ENCODE assay signal across 12 cellular contexts in the genomic region with DNA sequence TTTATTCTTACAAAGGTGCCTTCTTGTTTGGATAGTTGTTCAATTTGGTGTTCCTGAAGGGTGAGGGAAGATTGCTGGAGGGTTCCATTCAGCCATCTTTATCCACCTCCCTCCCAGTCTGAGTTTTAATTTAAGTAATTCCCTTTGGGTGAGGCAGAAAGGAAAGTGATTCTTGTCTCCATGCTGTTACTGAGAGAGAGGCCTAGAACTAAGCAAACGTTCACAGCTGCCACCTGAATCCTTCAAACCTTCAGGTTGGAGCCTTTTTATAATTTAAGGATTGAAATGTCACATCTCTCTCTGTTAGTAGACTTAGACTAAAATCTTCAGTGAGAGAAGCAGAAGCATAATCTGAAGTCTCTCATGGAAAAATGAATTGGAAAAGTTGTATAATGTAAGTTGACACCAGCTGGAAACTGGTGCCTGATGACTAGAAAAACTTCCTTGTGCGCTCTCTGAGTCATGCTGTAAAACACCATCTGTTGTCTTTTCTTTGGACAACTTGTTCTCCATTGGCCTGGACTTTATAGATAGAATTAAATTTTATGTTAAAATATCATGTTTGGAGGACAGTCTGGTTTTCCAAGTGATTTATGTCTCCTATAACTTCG. TPM values are rescaled to one million over a fixed set of nuclear protein-coding genes. Genes with fewer than 3 reads are reported as not detected.
DNase-seq lines count a peak whose midpoint lies in the region; ATAC-seq and TF ChIP-seq lines count a peak whose summit lies in the region.
"Had no signal": no experiment of that assay in that cellular context is flagged by ENCODE, and none has a peak within 500 bp of the region (broad histone marks: within the 10 kb centered on the region; RNA-seq: fewer than 3 reads in every experiment).

No MANE protein-coding gene starts in this region.

- no peak for ATAC-seq in omental fat pad (ENCODE audit: low FRiP score)
- no peak for ATAC-seq in GM19397 (IDR thresholded peaks at IDR 0.05; ENCODE audit: unreplicated experiment)
- ATAC-seq in stimulated activated memory B cell treated with anti-CD40 and anti-IgM and Interleukin-4, amounts not matched to agents 10 μg/mL and 1 μg/mL and 100 μg/mL, for 72 hours: no peak
- ATAC-seq: naive thymus-derived CD4-positive, alpha-beta T cell had no signal

- no peaks in the 10 kb centered on the region for H3K4me1 Mint-ChIP-seq in stimulated activated memory B cell treated with anti-CD40 and anti-IgM and Interleukin-4, amounts not matched to agents 10 μg/mL and 1 μg/mL and 100 μg/mL, for 72 hours

- no peaks in the 10 kb centered on the region for H3K27me3 ChIP-seq in ACC112 (ENCODE audit: insufficient read depth, low read length)
- no peaks in the 10 kb centered on the region for H3K27me3 ChIP-seq in dorsolateral prefrontal cortex
- H3K27me3 ChIP-seq: BLaER1 treated with 17β-estradiol and CSF1 and Interleukin-3, amounts not matched to agents 10 nM and 100 nM had no signal

- H3K27ac ChIP-seq in ACC112 (ENCODE audit: low read depth, low read length) (peak overlapping the region; percentile 78), dorsolateral prefrontal cortex (peak overlapping the region; percentile 63 to 96 (median 90))
- H3K27ac ChIP-seq: BLaER1 treated with 17β-estradiol and CSF1 and Interleukin-3, amounts not matched to agents 10 nM and 100 nM had no signal

- H3K36me3 ChIP-seq in ACC112 (ENCODE audit: insufficient read depth, low read length): peaks cover 27% of the 10 kb centered on the region

- peaks cover 3% of the 10 kb centered on the region for H3K9me3 Mint-ChIP-seq in stimulated activated memory B cell treated with anti-CD40 and anti-IgM and Interleukin-4, amounts not matched to agents 10 μg/mL and 1 μg/mL and 100 μg/mL, for 72 hours
- H3K9me3 Mint-ChIP-seq: IgD-negative memory B cell; stimulated activated naive CD8-positive, alpha-beta T cell treated with anti-CD3 and anti-CD28 coated beads, Interleukin-15, Interleukin-2, amounts not matched to agents 100 ng/mL and 50 ng/mL, for 24 hours had no signal

- no peaks in the 10 kb centered on the region for H3K79me2 ChIP-seq in ACC112 (ENCODE audit: control insufficient read depth, insufficient read depth, low read length, unreplicated experiment)

- H3K27me3 Mint-ChIP-seq in stimulated activated memory B cell treated with anti-CD40 and anti-IgM and Interleukin-4, amounts not matched to agents 10 μg/mL and 1 μg/mL and 100 μg/mL, for 72 hours: no peaks in the 10 kb centered on the region
- H3K27me3 Mint-ChIP-seq: IgD-negative memory B cell; naive thymus-derived CD4-positive, alpha-beta T cell; stimulated activated naive CD8-positive, alpha-beta T cell treated with anti-CD3 and anti-CD28 coated beads, Interleukin-15, Interleukin-2, amounts not matched to agents 100 ng/mL and 50 ng/mL, for 24 hours had no signal

- H3K4me1 ChIP-seq in ACC112 (ENCODE audit: control insufficient read depth, insufficient read depth, low read length, unreplicated experiment): peaks cover 40% of the 10 kb centered on the region
- H3K4me1 ChIP-seq: BLaER1 treated with 17β-estradiol and CSF1 and Interleukin-3, amounts not matched to agents 10 nM and 100 nM had no signal

- intact Hi-C loops in dorsolateral prefrontal cortex (cut with DNase I): loop anchor here in 1 of 2 donors (5.0 kb wide), 1 partner anchor 49 kb away; no protein-coding TSS in a partner anchor

- no peak overlapping the region for H3K27ac Mint-ChIP-seq in stimulated activated memory B cell treated with anti-CD40 and anti-IgM and Interleukin-4, amounts not matched to agents 10 μg/mL and 1 μg/mL and 100 μg/mL, for 72 hours
- H3K27ac Mint-ChIP-seq: IgD-negative memory B cell; naive thymus-derived CD4-positive, alpha-beta T cell; stimulated activated naive CD8-positive, alpha-beta T cell treated with anti-CD3 and anti-CD28 coated beads, Interleukin-15, Interleukin-2, amounts not matched to agents 100 ng/mL and 50 ng/mL, for 24 hours had no signal

- TF ChIP-seq CTCF in dorsolateral prefrontal cortex (IDR thresholded peaks at IDR 0.05 in 54 of 56, conservative IDR thresholded peaks at IDR 0.05 in 2 of 56; ENCODE audit: low read depth in 1 of 56, partially characterized antibody in 56 of 56): peak in 2 of 56 donors; percentile 4 to 8
- TF ChIP-seq CTCF in omental fat pad (IDR thresholded peaks at IDR 0.05): no peak

- H3K4me3 Mint-ChIP-seq in stimulated activated memory B cell treated with anti-CD40 and anti-IgM and Interleukin-4, amounts not matched to agents 10 μg/mL and 1 μg/mL and 100 μg/mL, for 72 hours: no peak overlapping the region
- H3K4me3 Mint-ChIP-seq: IgD-negative memory B cell; naive thymus-derived CD4-positive, alpha-beta T cell; stimulated activated naive CD8-positive, alpha-beta T cell treated with anti-CD3 and anti-CD28 coated beads, Interleukin-15, Interleukin-2, amounts not matched to agents 100 ng/mL and 50 ng/mL, for 24 hours had no signal

- H3K4me3 ChIP-seq in ACC112 (ENCODE audit: low read depth, low read length) (peak overlapping the region; percentile 18; the same call in 1 of the 2 replicates), dorsolateral prefrontal cortex (peak overlapping the region in 1 of 59 donors; percentile 6)
- H3K4me3 ChIP-seq: BLaER1 treated with 17β-estradiol and CSF1 and Interleukin-3, amounts not matched to agents 10 nM and 100 nM had no signal

- DNase-seq in NCI-H2171 (lab: John Stamatoyannopoulos, UW): peak; percentile 76
- DNase-seq in dorsolateral prefrontal cortex: no peak
- DNase-seq in middle frontal gyrus (ENCODE audit: extremely low spot score, low spot score): peak; percentile 25
- DNase-seq in omental fat pad (ENCODE audit: low spot score): no peak
- DNase-seq in iPS-NIHi11 (ENCODE audit: low spot score): no peak
- DNase-seq: naive thymus-derived CD4-positive, alpha-beta T cell had no signal

- peak overlapping the region; percentile 72 for H2AFZ ChIP-seq in ACC112 (ENCODE audit: low read length, unreplicated experiment)

- peaks cover 75% of the 10 kb centered on the region for H3K36me3 Mint-ChIP-seq in stimulated activated memory B cell treated with anti-CD40 and anti-IgM and Interleukin-4, amounts not matched to agents 10 μg/mL and 1 μg/mL and 100 μg/mL, for 72 hours

RNA-seq across cellular contexts. Expression of a gene that starts 14.6 kb away (rescaled TPM):
- 10 to 100 TPM; 22.7 to 49.9 (median 33.9) TPM for total RNA-seq in dorsolateral prefrontal cortex
- total RNA-seq in omental fat pad: 10 to 100 TPM; 13.0 to 38.3 (median 29.3) TPM

RNA-seq across cellular contexts. Expression of a gene that starts 14.9 kb away (rescaled TPM):
- total RNA-seq in dorsolateral prefrontal cortex (100 to 1,000 TPM in 3 of 120 experiments, 10 to 100 TPM in 117; 52.3 to 113 (median 69.5) TPM), omental fat pad (10 to 100 TPM; 37.9 to 73.0 (median 52.9) TPM)

Comparison
In these comparisons a context has a peak if more than half of its experiments do, and no peak if none do; other contexts are left out.
1. DNase-seq: peak in NCI-H2171 (single experiment) and middle frontal gyrus (single experiment); none in dorsolateral prefrontal cortex (0 of 10), omental fat pad (single experiment) and iPS-NIHi11 (single experiment).